In genomic region chr9:124045076-124045829, GRCh38 we compare ENCODE assay signal across 9 cellular contexts. TPM values are rescaled to one million over a fixed set of nuclear protein-coding genes. Genes with fewer than 3 reads are reported as not detected.
DNase-seq lines count a peak whose midpoint lies in the region; ATAC-seq and TF ChIP-seq lines count a peak whose summit lies in the region.
"Had no signal": no experiment of that assay in that cellular context is flagged by ENCODE, and none has a peak within 500 bp of the region (broad histone marks: within the 10 kb centered on the region; RNA-seq: fewer than 3 reads in every experiment).

No MANE protein-coding gene starts in this region.

- H3K36me3 ChIP-seq in upper lobe of left lung: no peaks in the 10 kb centered on the region

- DNase-seq in activated T-cell treated with anti-CD3 and anti-CD28 coated beads, Interleukin-2, amount 50 U/mL, for 72 hours: peak in 1 of 2 donors; percentile 19
- no peak for DNase-seq in activated T-cell treated with anti-CD3 and anti-CD28 coated beads, Interleukin-2, amount 50 U/mL, for 24 hours
- peak; percentile 47 for DNase-seq in MCF 10A (ENCODE audit: unreplicated experiment)
- DNase-seq in left colon: peak in 1 of 2 donors; percentile 18
- peak in 1 of 2 donors; percentile 90 for DNase-seq in upper lobe of left lung
- DNase-seq in DMS114 treated with DMSO at 0.1 percent for 48 hours (lab: John Stamatoyannopoulos, UW; ENCODE audit: unreplicated experiment): no peak

- TF ChIP-seq CTCF in MCF 10A (IDR thresholded peaks at IDR 0.05; ENCODE audit: unreplicated experiment) (no peak), upper lobe of left lung (IDR thresholded peaks at IDR 0.05) (no peak)

- peak overlapping the region; percentile 10 to 45 (median 36) for H3K4me3 ChIP-seq in upper lobe of left lung

- H3K27me3 Mint-ChIP-seq in activated T-cell treated with anti-CD3 and anti-CD28 coated beads, Interleukin-2, amount 50 U/mL, for 72 hours (ENCODE audit: low read depth): peaks cover 74% of the 10 kb centered on the region
- peaks cover 85% of the 10 kb centered on the region for H3K27me3 Mint-ChIP-seq in activated T-cell treated with anti-CD3 and anti-CD28 coated beads, Interleukin-2, amount 50 U/mL, for 24 hours
- H3K27me3 Mint-ChIP-seq in MCF 10A (ENCODE audit: insufficient read depth, unreplicated experiment): peaks cover 10% of the 10 kb centered on the region

- no peak overlapping the region for H3K4me3 Mint-ChIP-seq in activated T-cell treated with anti-CD3 and anti-CD28 coated beads, Interleukin-2, amount 50 U/mL, for 72 hours
- no peak overlapping the region for H3K4me3 Mint-ChIP-seq in activated T-cell treated with anti-CD3 and anti-CD28 coated beads, Interleukin-2, amount 50 U/mL, for 24 hours
- H3K4me3 Mint-ChIP-seq in MCF 10A (ENCODE audit: unreplicated experiment): peak overlapping the region; percentile 17

- TF ChIP-seq EP300 in upper lobe of left lung (IDR thresholded peaks at IDR 0.05): no peak

- no peaks in the 10 kb centered on the region for H3K9me3 ChIP-seq in upper lobe of left lung

- peaks cover 2 to 24% (median 10%) of the 10 kb centered on the region in 4 donors for H3K27me3 ChIP-seq in upper lobe of left lung

- H3K4me1 ChIP-seq in upper lobe of left lung: peaks cover 19 to 31% (median 27%) of the 10 kb centered on the region in 4 donors

- H3K9me3 Mint-ChIP-seq in activated T-cell treated with anti-CD3 and anti-CD28 coated beads, Interleukin-2, amount 50 U/mL, for 72 hours: no peaks in the 10 kb centered on the region
- no peaks in the 10 kb centered on the region for H3K9me3 Mint-ChIP-seq in activated T-cell treated with anti-CD3 and anti-CD28 coated beads, Interleukin-2, amount 50 U/mL, for 24 hours
- H3K9me3 Mint-ChIP-seq in MCF 10A (ENCODE audit: unreplicated experiment): no peaks in the 10 kb centered on the region

- peak; percentile 18 to 30 for ATAC-seq in activated T-cell treated with anti-CD3 and anti-CD28 coated beads, Interleukin-2, amount 50 U/mL, for 72 hours (replicated peaks in 1 of 2)
- peak; percentile 19 for ATAC-seq in left colon
- ATAC-seq in upper lobe of left lung (ENCODE audit: low FRiP score in 2 of 2): peak; percentile 25 to 70
- no peak for ATAC-seq in HG02973 (IDR thresholded peaks at IDR 0.05; ENCODE audit: unreplicated experiment)
- no peak for ATAC-seq in HG03196 (IDR thresholded peaks at IDR 0.05; ENCODE audit: unreplicated experiment)

- H3K27ac Mint-ChIP-seq in activated T-cell treated with anti-CD3 and anti-CD28 coated beads, Interleukin-2, amount 50 U/mL, for 72 hours: no peak overlapping the region
- H3K27ac Mint-ChIP-seq in activated T-cell treated with anti-CD3 and anti-CD28 coated beads, Interleukin-2, amount 50 U/mL, for 24 hours: no peak overlapping the region
- no peak overlapping the region for H3K27ac Mint-ChIP-seq in MCF 10A (ENCODE audit: low read depth, unreplicated experiment)

- peak overlapping the region in 1 of 4 donors; percentile 49 for H3K27ac ChIP-seq in upper lobe of left lung
- H3K27ac ChIP-seq: KMS-11 had no signal

- CTCF ChIA-PET in MCF 10A (lab: Yijun Ruan, JAX): no interaction called here

- no peak for TF ChIP-seq POLR2A in upper lobe of left lung (IDR thresholded peaks at IDR 0.05)

- BruUV-seq in MCF 10A (replicated peaks; lab: Mats Ljungman, UMichigan): no TSS peak

- H3K36me3 Mint-ChIP-seq in activated T-cell treated with anti-CD3 and anti-CD28 coated beads, Interleukin-2, amount 50 U/mL, for 72 hours (ENCODE audit: insufficient read depth in 2 of 2): no peaks in the 10 kb centered on the region
- H3K36me3 Mint-ChIP-seq in activated T-cell treated with anti-CD3 and anti-CD28 coated beads, Interleukin-2, amount 50 U/mL, for 24 hours (ENCODE audit: low read depth): no peaks in the 10 kb centered on the region
- no peaks in the 10 kb centered on the region for H3K36me3 Mint-ChIP-seq in MCF 10A (ENCODE audit: insufficient read depth, unreplicated experiment)

- peaks cover 10% of the 10 kb centered on the region for H3K4me1 Mint-ChIP-seq in activated T-cell treated with anti-CD3 and anti-CD28 coated beads, Interleukin-2, amount 50 U/mL, for 72 hours (ENCODE audit: low read depth)
- H3K4me1 Mint-ChIP-seq in activated T-cell treated with anti-CD3 and anti-CD28 coated beads, Interleukin-2, amount 50 U/mL, for 24 hours (ENCODE audit: low read depth): peaks cover 13% of the 10 kb centered on the region
- H3K4me1 Mint-ChIP-seq in MCF 10A (ENCODE audit: insufficient read depth, unreplicated experiment): peaks cover 7% of the 10 kb centered on the region

- intact Hi-C loops in MCF 10A (cut with micrococcal nuclease): no loop called here
- intact Hi-C loops in left colon (cut with DNase I, micrococcal nuclease): no loop called here

- WGBS in upper lobe of left lung, 2 donors: 17 to 22% methylated on average over 20 of the region's 49 CpGs

- POLR2A ChIA-PET in MCF 10A (lab: Yijun Ruan, JAX): no interaction called here

RNA-seq across cellular contexts. Expression of gene LHX2, which starts 33.7 kb away (rescaled TPM):
- not detected for total RNA-seq in activated T-cell treated with anti-CD3 and anti-CD28 coated beads, Interleukin-2, amount 50 U/mL, for 72 hours
- total RNA-seq in MCF 10A (2022) (0.20 and 0.63 TPM in 2 replicates), left colon (not detected), upper lobe of left lung (not detected)

Comparison
In these comparisons a context has a peak if more than half of its experiments do, and no peak if none do; other contexts are left out.
1. ATAC-seq: peak in activated T-cell treated with anti-CD3 and anti-CD28 coated beads, Interleukin-2, amount 50 U/mL, for 72 hours (2 of 2), left colon (single experiment) and upper lobe of left lung (2 of 2); none in HG02973 (single experiment) and HG03196 (single experiment).